12 cellular contexts compared by ENCODE assay signal in genomic region chr7:130943981-130944380, GRCh38.
DNase-seq lines count a peak whose midpoint lies in the region; ATAC-seq and TF ChIP-seq lines count a peak whose summit lies in the region.
"Had no signal": no experiment of that assay in that cellular context is flagged by ENCODE, and none has a peak within 500 bp of the region (broad histone marks: within the 10 kb centered on the region; RNA-seq: fewer than 3 reads in every experiment).

No MANE protein-coding gene starts in this region.

- H3K27me3 ChIP-seq in SU-DHL-6 (ENCODE audit: low read length) = no peaks in the 10 kb centered on the region
- H3K27me3 ChIP-seq in skeletal muscle tissue (ENCODE audit: control insufficient read depth in 3 of 3, insufficient read depth in 3 of 3, low read length in 3 of 3) = no peaks in the 10 kb centered on the region

- no peak overlapping the region for H3K4me3 ChIP-seq in SU-DHL-6 (ENCODE audit: insufficient read depth, low read length, poor library complexity, severe bottlenecking)
- peak overlapping the region; percentile 71 for H3K4me3 ChIP-seq in epithelial cell of proximal tubule (ENCODE audit: low read depth, low read length)
- no peak overlapping the region for H3K4me3 ChIP-seq in skeletal muscle tissue (ENCODE audit: low read length in 3 of 3)

- peaks cover 21% of the 10 kb centered on the region; the same call in 1 of the 2 replicates for H3K79me2 ChIP-seq in SU-DHL-6 (ENCODE audit: insufficient read depth, low read length)

- peaks cover 16 to 54% (median 50%) of the 10 kb centered on the region in 3 donors for H3K4me1 ChIP-seq in skeletal muscle tissue (ENCODE audit: control insufficient read depth in 3 of 3, insufficient read depth in 3 of 3, low read length in 3 of 3)

- no peaks in the 10 kb centered on the region for H3F3A ChIP-seq in SU-DHL-6 (ENCODE audit: insufficient read depth)

- H2AFZ ChIP-seq in SU-DHL-6 (ENCODE audit: low read depth, low read length, severe bottlenecking) = no peak overlapping the region

- H3K27ac ChIP-seq in SU-DHL-6 (ENCODE audit: low read depth, low read length) (no peak overlapping the region), skeletal muscle tissue (ENCODE audit: low read depth, low read length) (peak overlapping the region; percentile 93)
- H3K27ac ChIP-seq: 22Rv1 had no signal

- H3K4me2 ChIP-seq in SU-DHL-6 (ENCODE audit: low read depth, low read length, poor library complexity, severe bottlenecking) = peak overlapping the region; percentile 2

- no peak overlapping the region for H3K9ac ChIP-seq in SU-DHL-6 (ENCODE audit: low read length)
- H3K9ac ChIP-seq in skeletal muscle tissue (ENCODE audit: low read depth in 1 of 3, low read length in 3 of 3) = peak overlapping the region; percentile 14 to 90 (median 68)

- no peaks in the 10 kb centered on the region for H3K9me2 ChIP-seq in SU-DHL-6 (replicated peaks; ENCODE audit: insufficient read depth, low read length)

- DNase-seq in DMS53 (lab: John Stamatoyannopoulos, UW) (peak; percentile 55), DMS53 treated with DMSO at 0.1 percent for 48 hours (lab: John Stamatoyannopoulos, UW; ENCODE audit: unreplicated experiment) (no peak), epithelial cell of proximal tubule (ENCODE audit: low read depth) (no peak), anterior cingulate cortex (lab: John Stamatoyannopoulos, UW) (no peak), OCI-M2 (lab: John Stamatoyannopoulos, UW; ENCODE audit: unreplicated experiment) (no peak)
- DNase-seq: activated CD4-positive, alpha-beta T cell treated with anti-CD3 and anti-CD28 coated beads for 48 hours; endodermal cell; NCI-H345 had no signal

- ATAC-seq in GM21367 (IDR thresholded peaks at IDR 0.05; ENCODE audit: unreplicated experiment) = no peak

- H3K9me3 ChIP-seq in SU-DHL-6 (ENCODE audit: insufficient read depth, low read length) (no peaks in the 10 kb centered on the region), skeletal muscle tissue (ENCODE audit: control insufficient read depth in 3 of 3, low read length in 3 of 3) (no peaks in the 10 kb centered on the region)

- H4K20me1 ChIP-seq in SU-DHL-6 (ENCODE audit: low read depth, low read length) = no peaks in the 10 kb centered on the region

- H3K36me3 ChIP-seq in SU-DHL-6 (ENCODE audit: low read length) (peaks cover 4% of the 10 kb centered on the region; the same call in 1 of the 2 replicates), skeletal muscle tissue (ENCODE audit: control insufficient read depth in 3 of 3, insufficient read depth in 3 of 3, low read length in 3 of 3) (peaks cover 0 to 6% (median 0%) of the 10 kb centered on the region in 3 donors)

- TF ChIP-seq CTCF in SU-DHL-6 (IDR thresholded peaks at IDR 0.05; ENCODE audit: insufficient read depth, low read length, poor library complexity, severe bottlenecking) (no peak), epithelial cell of proximal tubule (conservative IDR thresholded peaks at IDR 0.05; ENCODE audit: low read depth, low read length) (no peak)
